Comparison of ENCODE assay signal across 9 cellular contexts in the genomic region with DNA sequence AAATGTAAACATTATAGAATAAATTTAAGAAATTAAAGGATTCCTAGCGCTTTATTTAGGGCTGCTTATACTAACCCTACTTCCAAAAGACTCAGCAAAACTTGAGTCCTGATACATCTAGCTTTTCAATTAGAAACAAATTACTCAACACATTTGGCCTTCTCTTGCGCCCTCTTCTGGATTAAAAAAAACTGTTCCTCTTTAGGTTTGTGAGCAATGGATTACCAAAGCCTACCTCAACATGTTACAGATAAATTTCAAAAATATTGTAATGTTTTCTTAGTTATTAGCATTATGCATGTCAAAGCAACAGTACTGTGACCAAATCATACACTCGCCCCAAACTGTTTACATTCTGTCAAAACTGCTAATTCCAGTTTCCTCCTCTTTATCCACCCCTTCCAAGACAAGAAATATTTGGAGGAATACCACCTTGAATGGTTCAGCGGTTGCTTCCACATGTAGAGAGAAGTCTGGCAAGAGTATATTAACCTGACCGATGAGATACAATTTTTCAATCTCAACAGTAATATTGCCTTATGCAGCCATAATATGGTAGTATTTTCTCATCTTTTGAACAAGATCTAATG. TPM values are rescaled to one million over a fixed set of nuclear protein-coding genes. Genes with fewer than 3 reads are reported as not detected.
DNase-seq lines count a peak whose midpoint lies in the region; ATAC-seq and TF ChIP-seq lines count a peak whose summit lies in the region.
"Had no signal": no experiment of that assay in that cellular context is flagged by ENCODE, and none has a peak within 500 bp of the region (broad histone marks: within the 10 kb centered on the region; RNA-seq: fewer than 3 reads in every experiment).

No MANE protein-coding gene starts in this region.

- H4K20me1 ChIP-seq in DND-41 (ENCODE audit: insufficient read depth, low read length), result peaks cover 66% of the 10 kb centered on the region

- 5% methylated on average over 5 of the region's 5 CpGs for WGBS in body of pancreas, 2 donors

- H3K4me1 ChIP-seq in DND-41 (ENCODE audit: insufficient read depth, low read length) (peaks cover 69% of the 10 kb centered on the region), HUES48 (ENCODE audit: control insufficient read depth, insufficient read depth, low read length) (peaks cover 8% of the 10 kb centered on the region), NT2/D1 (ENCODE audit: insufficient read depth, insufficient read length) (peaks cover 3% of the 10 kb centered on the region), body of pancreas (peaks cover 44% of the 10 kb centered on the region)

- H3K4me3 ChIP-seq in DND-41 (ENCODE audit: low read depth in 1 of 2, low read length in 2 of 2) (peak overlapping the region; percentile 65 to 89; a peak in 3 of 4 replicates), HUES48 (ENCODE audit: low read depth, low read length) (peak overlapping the region; percentile 89), NT2/D1 (ENCODE audit: insufficient read length, low read depth) (peak overlapping the region; percentile 68), body of pancreas (no peak overlapping the region)

- peak overlapping the region; percentile 92 for H3K4me2 ChIP-seq in DND-41 (ENCODE audit: insufficient read depth, low read length)

- H3K27ac ChIP-seq in DND-41 (ENCODE audit: low read length), result peak overlapping the region; percentile 93; the same call in 1 of the 2 replicates
- peak overlapping the region; percentile 96 for H3K27ac ChIP-seq in HUES48 (ENCODE audit: low read depth, low read length)
- H3K27ac ChIP-seq in body of pancreas, result peak overlapping the region in 3 of 4 donors; percentile 92 to 99 (median 96)

- H3K4me1 Mint-ChIP-seq in stimulated activated memory B cell treated with anti-CD40 and anti-IgM and Interleukin-4, amounts not matched to agents 10 μg/mL and 1 μg/mL and 100 μg/mL, for 72 hours, result peaks cover 56% of the 10 kb centered on the region

- ATAC-seq in DND-41 (ENCODE audit: insufficient read depth, low read depth), result no peak
- no peak for ATAC-seq in body of pancreas
- no peak for ATAC-seq in stimulated activated memory B cell treated with anti-CD40 and anti-IgM and Interleukin-4, amounts not matched to agents 10 μg/mL and 1 μg/mL and 100 μg/mL, for 72 hours
- no peak for ATAC-seq in GM21515 (IDR thresholded peaks at IDR 0.05; ENCODE audit: unreplicated experiment)
- ATAC-seq in HG03097 (IDR thresholded peaks at IDR 0.05; ENCODE audit: low FRiP score, unreplicated experiment), result no peak

- peak overlapping the region; percentile 79 for H3K4me3 Mint-ChIP-seq in stimulated activated memory B cell treated with anti-CD40 and anti-IgM and Interleukin-4, amounts not matched to agents 10 μg/mL and 1 μg/mL and 100 μg/mL, for 72 hours

- no peaks in the 10 kb centered on the region for H3K9me3 ChIP-seq in DND-41 (ENCODE audit: insufficient read depth, low read length, severe bottlenecking)
- no peaks in the 10 kb centered on the region for H3K9me3 ChIP-seq in HUES48 (ENCODE audit: control insufficient read depth, insufficient read depth, low read length)
- H3K9me3 ChIP-seq in NT2/D1 (ENCODE audit: insufficient read depth, low read length), result no peaks in the 10 kb centered on the region
- H3K9me3 ChIP-seq in body of pancreas, result no peaks in the 10 kb centered on the region

- no peak overlapping the region for H2AFZ ChIP-seq in DND-41 (ENCODE audit: low read depth, low read length)

- TF ChIP-seq POLR2A in body of pancreas (IDR thresholded peaks at IDR 0.05), result no peak

- intact Hi-C loops in body of pancreas (cut with DNase I), result no loop called here

- H3K9ac ChIP-seq in DND-41 (ENCODE audit: low read depth, low read length) (peak overlapping the region; percentile 94), HUES48 (ENCODE audit: low read depth, low read length) (peak overlapping the region; percentile 89; the same call in 1 of the 2 replicates), NT2/D1 (ENCODE audit: insufficient read length, low read depth) (peak overlapping the region; percentile 82)

- H3K36me3 ChIP-seq in DND-41 (ENCODE audit: insufficient read depth, low read length), result peaks cover 65% of the 10 kb centered on the region
- H3K36me3 ChIP-seq in HUES48 (ENCODE audit: control insufficient read depth, insufficient read depth, low read length), result peaks cover 43% of the 10 kb centered on the region
- peaks cover 53% of the 10 kb centered on the region for H3K36me3 ChIP-seq in NT2/D1 (ENCODE audit: insufficient read depth, insufficient read length, low read length)
- peaks cover 2 to 9% of the 10 kb centered on the region in 2 donors for H3K36me3 ChIP-seq in body of pancreas (replicated peaks in 1 of 2; ENCODE audit: insufficient read depth in 1 of 2, low read depth in 2 of 2)

- peak overlapping the region; percentile 96 for H3K27ac Mint-ChIP-seq in stimulated activated memory B cell treated with anti-CD40 and anti-IgM and Interleukin-4, amounts not matched to agents 10 μg/mL and 1 μg/mL and 100 μg/mL, for 72 hours

- TF ChIP-seq CTCF in DND-41 (IDR thresholded peaks at IDR 0.05; ENCODE audit: borderline replicate concordance, extremely low read depth, low read length, poor library complexity, severe bottlenecking), result peak; percentile 78
- TF ChIP-seq CTCF in body of pancreas (IDR thresholded peaks at IDR 0.05), result peak; percentile 29 to 79 (median 72)

- H3K27me3 ChIP-seq in DND-41 (ENCODE audit: insufficient read depth, low read length, poor library complexity), result no peaks in the 10 kb centered on the region
- H3K27me3 ChIP-seq in HUES48 (ENCODE audit: control insufficient read depth, insufficient read depth, low read length), result no peaks in the 10 kb centered on the region
- H3K27me3 ChIP-seq in NT2/D1 (ENCODE audit: insufficient read depth, insufficient read length), result no peaks in the 10 kb centered on the region
- H3K27me3 ChIP-seq in body of pancreas, result no peaks in the 10 kb centered on the region

- H3K36me3 Mint-ChIP-seq in stimulated activated memory B cell treated with anti-CD40 and anti-IgM and Interleukin-4, amounts not matched to agents 10 μg/mL and 1 μg/mL and 100 μg/mL, for 72 hours, result peaks cover 34% of the 10 kb centered on the region

- H3K9me3 Mint-ChIP-seq in stimulated activated memory B cell treated with anti-CD40 and anti-IgM and Interleukin-4, amounts not matched to agents 10 μg/mL and 1 μg/mL and 100 μg/mL, for 72 hours, result no peaks in the 10 kb centered on the region

- H3K27me3 Mint-ChIP-seq in stimulated activated memory B cell treated with anti-CD40 and anti-IgM and Interleukin-4, amounts not matched to agents 10 μg/mL and 1 μg/mL and 100 μg/mL, for 72 hours, result no peaks in the 10 kb centered on the region

- peaks cover 85% of the 10 kb centered on the region for H3K79me2 ChIP-seq in DND-41 (ENCODE audit: insufficient read depth, low read length)

- DNase-seq in DND-41, result peak; percentile 24
- no peak for DNase-seq in NT2/D1 (ENCODE audit: low read depth, low spot score)
- peak in 1 of 4 donors; percentile 43 for DNase-seq in body of pancreas
- DNase-seq in inferior parietal cortex (ENCODE audit: extremely low spot score), result peak; percentile 95

RNA-seq across cellular contexts. Expression of gene NUFIP2, which starts 2.7 kb away (rescaled TPM):
- total RNA-seq in body of pancreas, result 10 to 100 TPM; 14.2 to 19.7 TPM

RNA-seq across cellular contexts. Expression of gene CRYBA1, which starts 44.6 kb away (rescaled TPM):
- not detected for total RNA-seq in body of pancreas
- total RNA-seq: lower leg skin had no signal

Comparison
In these comparisons a context has a peak if more than half of its experiments do, and no peak if none do; other contexts are left out.
1. H3K4me3 ChIP-seq: peak in DND-41 (2 of 2), HUES48 (single experiment) and NT2/D1 (single experiment); none in body of pancreas (0 of 2).
2. Peak in every context shown above with its lines, with median percentiles within 50 percentile points of each other: H3K27ac ChIP-seq and H3K9ac ChIP-seq.